ENCODE assay signal across 8 cellular contexts in the genomic region with DNA sequence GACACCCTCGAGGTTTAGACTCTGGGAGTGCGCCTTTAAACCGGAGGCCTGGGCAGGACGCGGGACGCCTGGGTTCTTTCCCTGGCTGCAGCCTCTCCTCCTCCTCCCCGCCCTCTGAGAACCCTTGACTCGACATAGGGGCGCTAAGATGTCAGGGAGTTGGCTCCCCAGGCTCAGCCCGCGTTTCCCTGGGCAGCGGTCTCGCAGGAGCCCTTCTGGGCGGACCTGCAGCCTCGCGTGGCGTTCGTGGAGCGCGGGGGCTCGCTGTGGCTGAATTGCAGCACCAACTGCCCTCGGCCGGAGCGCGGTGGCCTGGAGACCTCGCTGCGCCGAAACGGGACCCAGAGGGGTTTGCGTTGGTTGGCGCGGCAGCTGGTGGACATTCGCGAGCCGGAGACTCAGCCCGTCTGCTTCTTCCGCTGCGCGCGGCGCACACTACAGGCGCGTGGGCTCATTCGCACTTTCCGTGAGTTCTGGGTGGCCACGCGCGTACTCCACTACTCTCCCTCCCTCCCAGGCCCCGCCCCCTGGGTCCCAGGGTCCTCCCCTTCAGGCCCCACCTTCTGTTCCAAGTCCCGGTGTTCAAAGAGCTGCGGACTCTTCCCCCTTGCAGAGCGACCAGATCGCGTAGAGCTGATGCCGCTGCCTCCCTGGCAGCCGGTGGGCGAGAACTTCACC. TPM values are rescaled to one million over a fixed set of nuclear protein-coding genes. Genes with fewer than 3 reads are reported as not detected.
A peak's percentile ranks its signal among the peaks of the same experiment; 100 is the strongest.
DNase-seq lines count a peak whose midpoint lies in the region; ATAC-seq, FAIRE-seq and TF ChIP-seq lines count a peak whose summit lies in the region.

No MANE protein-coding gene starts in this region.

- H3K4me3 Mint-ChIP-seq in activated CD4-positive, alpha-beta T cell treated with anti-CD3 and anti-CD28 coated beads, Interleukin-2, amount 10 ng/mL, durations not matched to agents 24 days and 14 days, result peak overlapping the region; percentile 88

- H3K9ac ChIP-seq in Karpas-422 (ENCODE audit: low read length) (no peak overlapping the region), neural cell (ENCODE audit: low read length) (peak overlapping the region; percentile 16)

- H3K4me3 ChIP-seq in Karpas-422 (ENCODE audit: low read length), result no peak overlapping the region
- peak overlapping the region; percentile 66 for H3K4me3 ChIP-seq in neural cell (ENCODE audit: low read length)
- no peak overlapping the region for H3K4me3 ChIP-seq in aorta (ENCODE audit: low read length in 2 of 2)

- H3K36me3 ChIP-seq in Karpas-422 (ENCODE audit: insufficient read depth, low read length) (no peaks in the 10 kb centered on the region), neural cell (ENCODE audit: insufficient read depth, low read length) (no peaks in the 10 kb centered on the region), aorta (ENCODE audit: control insufficient read depth in 1 of 2, insufficient read depth in 2 of 2, low read length in 1 of 2) (no peaks in the 10 kb centered on the region)

- H3K27me3 Mint-ChIP-seq in activated CD4-positive, alpha-beta T cell treated with anti-CD3 and anti-CD28 coated beads, Interleukin-2, amount 10 ng/mL, durations not matched to agents 24 days and 14 days, result peaks cover 52% of the 10 kb centered on the region

- H3K4me1 Mint-ChIP-seq in activated CD4-positive, alpha-beta T cell treated with anti-CD3 and anti-CD28 coated beads, Interleukin-2, amount 10 ng/mL, durations not matched to agents 24 days and 14 days, result peaks cover 70% of the 10 kb centered on the region

- H3K27me3 ChIP-seq in Karpas-422 (ENCODE audit: low read length) (no peaks in the 10 kb centered on the region), neural cell (ENCODE audit: insufficient read depth, low read depth, low read length) (peaks cover 100% of the 10 kb centered on the region), aorta (ENCODE audit: control insufficient read depth in 1 of 2, insufficient read depth in 2 of 2, low read length in 1 of 2) (no peaks in the 10 kb centered on the region)

- H2AFZ ChIP-seq in Karpas-422 (ENCODE audit: low read length), result no peak overlapping the region
- H2AFZ ChIP-seq in neural cell (ENCODE audit: low read depth, low read length), result no peak overlapping the region

- H4K20me1 ChIP-seq in Karpas-422 (ENCODE audit: insufficient read depth, low read depth, low read length), result no peaks in the 10 kb centered on the region
- no peaks in the 10 kb centered on the region for H4K20me1 ChIP-seq in neural cell (ENCODE audit: insufficient read depth)

- WGBS in aorta, 2 donors, result 1% methylated on average over 57 of the region's 57 CpGs

- no peak overlapping the region for H3K27ac ChIP-seq in Karpas-422 (ENCODE audit: low read length)
- H3K27ac ChIP-seq in neural cell (ENCODE audit: low read length), result no peak overlapping the region
- no peak overlapping the region for H3K27ac ChIP-seq in aorta (ENCODE audit: low read depth in 1 of 2, low read length in 2 of 2)

- ATAC-seq in esophagus mucosa (peak; percentile 22), aorta (ENCODE audit: low FRiP score) (peak; percentile 32), GM21576 (IDR thresholded peaks at IDR 0.05; ENCODE audit: unreplicated experiment) (no peak)

- H3K9me3 ChIP-seq in Karpas-422 (ENCODE audit: low read length) (no peaks in the 10 kb centered on the region), neural cell (ENCODE audit: low read length) (no peaks in the 10 kb centered on the region), aorta (ENCODE audit: control insufficient read depth, low read length) (no peaks in the 10 kb centered on the region)

- H3K36me3 Mint-ChIP-seq in activated CD4-positive, alpha-beta T cell treated with anti-CD3 and anti-CD28 coated beads, Interleukin-2, amount 10 ng/mL, durations not matched to agents 24 days and 14 days (ENCODE audit: low read depth), result peaks cover 11% of the 10 kb centered on the region

- intact Hi-C loops in activated CD4-positive, alpha-beta T cell treated with anti-CD3 and anti-CD28 coated beads, Interleukin-2, amount 10 ng/mL, durations not matched to agents 24 days and 14 days (cut with micrococcal nuclease), result loop anchor here (1.0 to 5.0 kb wide), 3 partner anchors 21 to 276 kb away; a partner anchor contains a TSS
- intact Hi-C loops in aorta (cut with DNase I), result no loop called here

- DNase-seq in D721Med (ENCODE audit: insufficient read length, low spot score) (peak; percentile 69), Karpas-422 (no peak), aorta (peak in 1 of 2 donors; percentile 82), NCI-H187 (lab: John Stamatoyannopoulos, UW) (no peak)
- DNase-seq in activated CD4-positive, alpha-beta T cell treated with anti-CD3 and anti-CD28 coated beads, Interleukin-2, amount 10 ng/mL, durations not matched to agents 24 days and 14 days, result peak; percentile 88

- H3K4me1 ChIP-seq in Karpas-422 (ENCODE audit: low read length) (peaks cover 38% of the 10 kb centered on the region), aorta (ENCODE audit: control insufficient read depth in 1 of 2, insufficient read depth in 2 of 2, low read length in 2 of 2) (no peaks in the 10 kb centered on the region)

- H3K9me2 ChIP-seq in Karpas-422 (replicated peaks; ENCODE audit: insufficient read depth, low read length), result no peaks in the 10 kb centered on the region
- no peaks in the 10 kb centered on the region for H3K9me2 ChIP-seq in neural cell (ENCODE audit: insufficient read depth, low read length)

- H3K79me2 ChIP-seq in Karpas-422 (ENCODE audit: low read length) (no peaks in the 10 kb centered on the region), neural cell (replicated peaks; ENCODE audit: insufficient read depth, low read length) (no peaks in the 10 kb centered on the region)

- H3K4me2 ChIP-seq in Karpas-422 (ENCODE audit: low read depth, low read length, poor library complexity, severe bottlenecking) (peak overlapping the region; percentile 76), neural cell (ENCODE audit: low read length) (peak overlapping the region; percentile 19)

- H3K27ac Mint-ChIP-seq in activated CD4-positive, alpha-beta T cell treated with anti-CD3 and anti-CD28 coated beads, Interleukin-2, amount 10 ng/mL, durations not matched to agents 24 days and 14 days, result peak overlapping the region; percentile 78

- TF ChIP-seq CTCF in D721Med (IDR thresholded peaks at IDR 0.05; ENCODE audit: insufficient read depth, missing control alignments) (no peak), neural cell (IDR thresholded peaks at IDR 0.05; ENCODE audit: poor library complexity, severe bottlenecking) (no peak)

- FAIRE-seq in D721Med (lab: Jason Lieb, UNC), result no peak

- no peaks in the 10 kb centered on the region for H3K9me3 Mint-ChIP-seq in activated CD4-positive, alpha-beta T cell treated with anti-CD3 and anti-CD28 coated beads, Interleukin-2, amount 10 ng/mL, durations not matched to agents 24 days and 14 days

- TF ChIP-seq RAD21 in neural cell (conservative IDR thresholded peaks at IDR 0.05), result no peak

- no peaks in the 10 kb centered on the region for H3F3A ChIP-seq in neural cell (ENCODE audit: insufficient read depth, low read length, poor library complexity, severe bottlenecking)

- TF ChIP-seq EP300 in neural cell (conservative IDR thresholded peaks at IDR 0.05; ENCODE audit: poor library complexity, severe bottlenecking), result no peak

TF ChIP-seq in neural cell, 6 proteins besides CTCF, POLR2A, EP300 and RAD21 (continues in another document):
- no peak for TF ChIP-seq EZH2 (IDR thresholded peaks at IDR 0.05; ENCODE audit: borderline replicate concordance, insufficient read depth, low read length, poor library complexity, severe bottlenecking)
- TF ChIP-seq MXI1 (conservative IDR thresholded peaks at IDR 0.05; ENCODE audit: poor library complexity, severe bottlenecking), result no peak

RNA-seq across cellular contexts. Expression of a gene that starts 1.3 kb away (rescaled TPM):
- total RNA-seq in Karpas-422 (2014; rRNA removed; shearing (Covaris generic); ENCODE audit: low replicate concordance), result 4.5 and 9.1 TPM in 2 replicates
- 3.0 and 3.8 TPM in 2 replicates for total RNA-seq in activated CD4-positive, alpha-beta T cell treated with anti-CD3 and anti-CD28 coated beads, Interleukin-2, amount 10 ng/mL, durations not matched to agents 24 days and 14 days
- total RNA-seq in esophagus mucosa (1.3 TPM), aorta (1 to 10 TPM; 1.3 to 2.5 TPM)
- polyA plus RNA-seq in neural cell (2.3 and 4.1 TPM in 2 replicates), aorta (under 1 TPM in 1 of 2 donors, not detected in 1; 0.10 TPM)
- polyA minus RNA-seq in neural cell, result 2.9 and 3.7 TPM in 2 replicates

RNA-seq across cellular contexts. Expression of a gene that starts 4.3 kb away (rescaled TPM):
- not detected in 2 replicates for total RNA-seq in Karpas-422 (2014; rRNA removed; shearing (Covaris generic); ENCODE audit: low replicate concordance)
- total RNA-seq in activated CD4-positive, alpha-beta T cell treated with anti-CD3 and anti-CD28 coated beads, Interleukin-2, amount 10 ng/mL, durations not matched to agents 24 days and 14 days, result 0.71 and 0.79 TPM in 2 replicates
- total RNA-seq in esophagus mucosa (not detected), aorta (1 to 10 TPM in 1 of 2 donors, under 1 TPM in 1; 0.93 to 2.8 TPM)
- polyA plus RNA-seq in neural cell (not detected in 2 replicates), aorta (not detected)
- polyA minus RNA-seq in neural cell, result not detected in 2 replicates

RNA-seq across cellular contexts. Expression of a gene that starts 18.6 kb away (rescaled TPM):
- 5.3 and 7.1 TPM in 2 replicates for total RNA-seq in Karpas-422 (2014; rRNA removed; shearing (Covaris generic); ENCODE audit: low replicate concordance)
- 2.0 and 2.8 TPM in 2 replicates for total RNA-seq in activated CD4-positive, alpha-beta T cell treated with anti-CD3 and anti-CD28 coated beads, Interleukin-2, amount 10 ng/mL, durations not matched to agents 24 days and 14 days
- total RNA-seq in esophagus mucosa (1.0 TPM), aorta (1 to 10 TPM; 1.3 to 3.1 TPM)
- polyA plus RNA-seq in neural cell (22.8 and 45.2 TPM in 2 replicates), aorta (10 to 100 TPM in 1 of 2 donors, 1 to 10 TPM in 1; 2.1 to 22.4 TPM)
- polyA minus RNA-seq in neural cell, result 1.9 and 2.0 TPM in 2 replicates

RNA-seq across cellular contexts. Expression of a gene that starts 20.1 kb away (rescaled TPM):
- 1.8 and 5.1 TPM in 2 replicates for total RNA-seq in Karpas-422 (2014; rRNA removed; shearing (Covaris generic); ENCODE audit: low replicate concordance)
- 81.5 and 82.1 TPM in 2 replicates for total RNA-seq in activated CD4-positive, alpha-beta T cell treated with anti-CD3 and anti-CD28 coated beads, Interleukin-2, amount 10 ng/mL, durations not matched to agents 24 days and 14 days
- total RNA-seq in esophagus mucosa (3.5 TPM), aorta (10 to 100 TPM; 41.2 to 43.6 TPM)
- polyA plus RNA-seq in neural cell (not detected in 2 replicates), aorta (1 to 10 TPM; 4.0 to 6.0 TPM)
- polyA minus RNA-seq in neural cell, result not detected in 2 replicates

RNA-seq across cellular contexts. Expression of a gene that starts 24.8 kb away (rescaled TPM):
- 11.9 and 23.2 TPM in 2 replicates for total RNA-seq in Karpas-422 (2014; rRNA removed; shearing (Covaris generic); ENCODE audit: low replicate concordance)
- 23.9 and 24.9 TPM in 2 replicates for total RNA-seq in activated CD4-positive, alpha-beta T cell treated with anti-CD3 and anti-CD28 coated beads, Interleukin-2, amount 10 ng/mL, durations not matched to agents 24 days and 14 days
- total RNA-seq in esophagus mucosa, result 11.3 TPM
- polyA plus RNA-seq in neural cell, result 52.6 and 82.7 TPM in 2 replicates
- 14.0 and 15.1 TPM in 2 replicates for polyA minus RNA-seq in neural cell
- 10 to 100 TPM in 1 of 2 donors, 1 to 10 TPM in 1; 7.5 to 17.3 TPM for total RNA-seq in aorta
- polyA plus RNA-seq in aorta, result 10 to 100 TPM; 25.8 to 26.0 TPM

Comparison
In these comparisons a context has a peak if more than half of its experiments do, and no peak if none do; other contexts are left out.
1. DNase-seq: peak in D721Med (single experiment) and activated CD4-positive, alpha-beta T cell treated with anti-CD3 and anti-CD28 coated beads, Interleukin-2, amount 10 ng/mL, durations not matched to agents 24 days and 14 days (single experiment); none in Karpas-422 (single experiment) and NCI-H187 (0 of 2).